8 cellular contexts compared by ENCODE assay signal in genomic region chr12:111405856-111406473, GRCh38. TPM values are rescaled to one million over a fixed set of nuclear protein-coding genes. Genes with fewer than 3 reads are reported as not detected.
DNase-seq lines count a peak whose midpoint lies in the region; ATAC-seq and TF ChIP-seq lines count a peak whose summit lies in the region.

Gene SH2B3 (plus strand): TSS chr12:111405923. CDS start chr12:111418146, 12,223 bp downstream.

- H3K36me3 Mint-ChIP-seq in stimulated activated effector memory CD8-positive, alpha-beta T cell treated with anti-CD3 and anti-CD28 coated beads, Interleukin-12 subunit alpha, Interleukin-12 subunit beta, amount 100 ng/mL, for 72 hours = peaks cover 41% of the 10 kb centered on the region

- TF ChIP-seq CTCF in brain microvascular endothelial cell (IDR thresholded peaks at IDR 0.05; ENCODE audit: low read depth, low read length, missing control alignments) = no peak

- H3K9me3 ChIP-seq in SK-N-MC (ENCODE audit: low read depth, low read length) = no peaks in the 10 kb centered on the region

- peak; percentile 7 for ATAC-seq in GM18517 (IDR thresholded peaks at IDR 0.05; ENCODE audit: unreplicated experiment)
- peak; percentile 4 for ATAC-seq in HG02852 (IDR thresholded peaks at IDR 0.05; ENCODE audit: unreplicated experiment)
- ATAC-seq in left lobe of liver = peak; percentile 1
- peak; percentile 60 for ATAC-seq in stimulated activated effector memory CD8-positive, alpha-beta T cell treated with anti-CD3 and anti-CD28 coated beads, Interleukin-12 subunit alpha, Interleukin-12 subunit beta, amount 100 ng/mL, for 72 hours

- H3K4me3 Mint-ChIP-seq in stimulated activated effector memory CD8-positive, alpha-beta T cell treated with anti-CD3 and anti-CD28 coated beads, Interleukin-12 subunit alpha, Interleukin-12 subunit beta, amount 100 ng/mL, for 72 hours = peak within 1 kb of the TSS; percentile 78

- peak within 1 kb of the TSS; percentile 82 for H3K9ac ChIP-seq in SK-N-MC (ENCODE audit: insufficient read length)

- peaks cover 67% of the 10 kb centered on the region for H3K4me1 Mint-ChIP-seq in stimulated activated effector memory CD8-positive, alpha-beta T cell treated with anti-CD3 and anti-CD28 coated beads, Interleukin-12 subunit alpha, Interleukin-12 subunit beta, amount 100 ng/mL, for 72 hours

- no peak for DNase-seq in SK-N-MC (ENCODE audit: low read depth, low spot score)
- no peak for DNase-seq in brain microvascular endothelial cell
- DNase-seq in left lobe of liver (ENCODE audit: low spot score) = no peak
- peak in 1 of 2 donors; percentile 90 for DNase-seq in stimulated activated effector memory CD8-positive, alpha-beta T cell treated with anti-CD3 and anti-CD28 coated beads, Interleukin-12 subunit alpha, Interleukin-12 subunit beta, amount 100 ng/mL, for 72 hours (ENCODE audit: low spot score in 2 of 2)
- DNase-seq in NCI-H446 (lab: John Stamatoyannopoulos, UW) = no peak
- no peak for DNase-seq in SW 1271 (lab: John Stamatoyannopoulos, UW)

- H3K27me3 ChIP-seq in brain microvascular endothelial cell (replicated peaks) = no peaks in the 10 kb centered on the region

- in situ Hi-C loops in brain microvascular endothelial cell (cut with HindIII; ENCODE audit: low pct_ligation_motif_present, low sequenced_read_pairs) = no loop called here

- H3K4me3 ChIP-seq in SK-N-MC (peak within 1 kb of the TSS; percentile 92), brain microvascular endothelial cell (ENCODE audit: low read depth, low read length) (peak within 1 kb of the TSS; percentile 91)

- peak within 1 kb of the TSS; percentile 94 for H3K27ac Mint-ChIP-seq in stimulated activated effector memory CD8-positive, alpha-beta T cell treated with anti-CD3 and anti-CD28 coated beads, Interleukin-12 subunit alpha, Interleukin-12 subunit beta, amount 100 ng/mL, for 72 hours

- no peaks in the 10 kb centered on the region for H3K9me3 Mint-ChIP-seq in stimulated activated effector memory CD8-positive, alpha-beta T cell treated with anti-CD3 and anti-CD28 coated beads, Interleukin-12 subunit alpha, Interleukin-12 subunit beta, amount 100 ng/mL, for 72 hours

- peak within 1 kb of the TSS; percentile 89 for H3K27ac ChIP-seq in SK-N-MC
- H3K27ac ChIP-seq in brain microvascular endothelial cell = peak within 1 kb of the TSS; percentile 64

- H3K36me3 ChIP-seq in SK-N-MC (ENCODE audit: insufficient read depth, low read length) = no peaks in the 10 kb centered on the region
- peaks cover 2% of the 10 kb centered on the region for H3K36me3 ChIP-seq in brain microvascular endothelial cell (replicated peaks)

RNA-seq across cellular contexts. Expression of gene SH2B3, which starts in this region (rescaled TPM):
- total RNA-seq in left lobe of liver = 11.7 TPM

Comparison
In these comparisons a context has a peak if more than half of its experiments do, and no peak if none do; other contexts are left out.
1. ATAC-seq: peak in every context shown above with its lines; median percentile 60 in stimulated activated effector memory CD8-positive, alpha-beta T cell treated with anti-CD3 and anti-CD28 coated beads, Interleukin-12 subunit alpha, Interleukin-12 subunit beta, amount 100 ng/mL, for 72 hours; 7 in GM18517; 4 in HG02852; 1 in left lobe of liver.